In genomic region chr1:2545754-2546514, GRCh38 we compare ENCODE assay signal across 8 cellular contexts. TPM values are rescaled to one million over a fixed set of nuclear protein-coding genes. Genes with fewer than 3 reads are reported as not detected.
A peak's percentile ranks its signal among the peaks of the same experiment; 100 is the strongest.
DNase-seq lines count a peak whose midpoint lies in the region; ATAC-seq and TF ChIP-seq lines count a peak whose summit lies in the region.

No MANE protein-coding gene starts in this region.

- H3K9me3 ChIP-seq in colonic mucosa: no peaks in the 10 kb centered on the region

- H3K27me3 ChIP-seq in colonic mucosa: peaks cover 3% of the 10 kb centered on the region

- no peak for TF ChIP-seq CTCF in colonic mucosa (IDR thresholded peaks at IDR 0.05)

- ATAC-seq in GM18520 (IDR thresholded peaks at IDR 0.05; ENCODE audit: unreplicated experiment) (peak; percentile 24), HG03095 (IDR thresholded peaks at IDR 0.05; ENCODE audit: unreplicated experiment) (peak; percentile 25), left lobe of liver (peak; percentile 63)

- H3K36me3 ChIP-seq in colonic mucosa: no peaks in the 10 kb centered on the region

- intact Hi-C loops in colonic mucosa (cut with DNase I): loop anchor here (5.0 kb wide), 1 partner anchor 134 kb away; the partner anchor contains the start of gene PEX10

- H3K4me1 ChIP-seq in colonic mucosa: peaks cover 20% of the 10 kb centered on the region

- H3K27ac ChIP-seq in colonic mucosa: peak overlapping the region; percentile 100

- DNase-seq in 8988T: peak; percentile 97
- DNase-seq in NCI-H345 (lab: John Stamatoyannopoulos, UW): peak; percentile 91
- DNase-seq in activated CD4-positive, alpha-beta T cell treated with anti-CD3 and anti-CD28 coated beads for 4 hours: peak; percentile 86 to 94
- peak; percentile 93 for DNase-seq in colonic mucosa
- DNase-seq in left lobe of liver (ENCODE audit: low spot score): peak; percentile 92
- DNase-seq in stimulated activated CD4-positive, alpha-beta T cell treated with anti-CD3 and anti-CD28 coated beads, Interleukin-4, amount 100 ng/mL, for 4 hours: peak; percentile 83 to 89

- peak overlapping the region; percentile 80 to 89 for H3K9ac ChIP-seq in colonic mucosa (ENCODE audit: low read depth in 2 of 2, low read length in 2 of 2)

- peak overlapping the region; percentile 55 for H3K4me3 ChIP-seq in colonic mucosa

RNA-seq across cellular contexts. Expression of gene TNFRSF14, which starts 10.2 kb away (rescaled TPM):
- 100 to 1,000 TPM; 111 to 145 TPM for total RNA-seq in colonic mucosa
- total RNA-seq in left lobe of liver: 48.7 TPM

RNA-seq across cellular contexts. Expression of gene HES5, which starts 15.9 kb away (rescaled TPM):
- 1 to 10 TPM; 2.5 to 4.2 TPM for total RNA-seq in colonic mucosa
- 0.28 TPM for total RNA-seq in left lobe of liver

RNA-seq across cellular contexts. Expression of gene PANK4, which starts 19.5 kb away (rescaled TPM):
- 10 to 100 TPM; 27.0 to 42.0 TPM for total RNA-seq in colonic mucosa
- 15.4 TPM for total RNA-seq in left lobe of liver

RNA-seq across cellular contexts. Expression of gene PRXL2B, which starts 40.6 kb away (rescaled TPM):
- total RNA-seq in colonic mucosa (100 to 1,000 TPM; 105 to 120 TPM), left lobe of liver (9.9 TPM)

Comparison
In these comparisons a context has a peak if more than half of its experiments do, and no peak if none do; other contexts are left out.
1. Peak in every context shown above with its lines: DNase-seq, ATAC-seq, H3K4me3 ChIP-seq and H3K27ac ChIP-seq.